1 cellular context compared by ENCODE assay signal in the genomic region with DNA sequence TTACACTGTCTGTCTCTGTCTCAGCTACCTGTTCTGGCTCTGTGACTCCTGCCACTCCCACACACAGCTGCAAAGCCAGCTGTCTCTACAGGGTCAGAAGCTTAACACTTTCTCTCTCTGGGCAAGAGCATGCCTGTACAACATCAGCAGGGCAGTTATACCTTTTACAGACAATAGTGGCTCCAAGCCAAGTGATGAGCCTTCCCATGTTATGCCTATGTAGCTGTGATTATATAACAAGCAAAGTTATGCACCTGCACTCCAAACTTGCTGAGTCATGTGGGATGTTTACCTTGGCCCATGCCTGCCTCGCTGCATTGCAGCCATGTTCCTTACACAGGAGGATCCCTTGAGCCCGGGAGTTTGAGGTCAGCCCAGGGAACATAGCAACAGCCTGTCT.
TF ChIP-seq lines count a peak whose summit lies in the region.

No MANE protein-coding gene starts in this region.

TF ChIP-seq in IMR-90, 13 proteins besides CTCF, POLR2A, EP300 and RAD21:
- TF ChIP-seq NFE2L2 (IDR thresholded peaks at IDR 0.05; ENCODE audit: low read depth, low read length) (peak; percentile 74), BHLHE40 (IDR thresholded peaks at IDR 0.05; ENCODE audit: low read depth, low read length) (no peak)
TF ChIP-seq in IMR-90: peak in this region for 1.
